In the genomic region with DNA sequence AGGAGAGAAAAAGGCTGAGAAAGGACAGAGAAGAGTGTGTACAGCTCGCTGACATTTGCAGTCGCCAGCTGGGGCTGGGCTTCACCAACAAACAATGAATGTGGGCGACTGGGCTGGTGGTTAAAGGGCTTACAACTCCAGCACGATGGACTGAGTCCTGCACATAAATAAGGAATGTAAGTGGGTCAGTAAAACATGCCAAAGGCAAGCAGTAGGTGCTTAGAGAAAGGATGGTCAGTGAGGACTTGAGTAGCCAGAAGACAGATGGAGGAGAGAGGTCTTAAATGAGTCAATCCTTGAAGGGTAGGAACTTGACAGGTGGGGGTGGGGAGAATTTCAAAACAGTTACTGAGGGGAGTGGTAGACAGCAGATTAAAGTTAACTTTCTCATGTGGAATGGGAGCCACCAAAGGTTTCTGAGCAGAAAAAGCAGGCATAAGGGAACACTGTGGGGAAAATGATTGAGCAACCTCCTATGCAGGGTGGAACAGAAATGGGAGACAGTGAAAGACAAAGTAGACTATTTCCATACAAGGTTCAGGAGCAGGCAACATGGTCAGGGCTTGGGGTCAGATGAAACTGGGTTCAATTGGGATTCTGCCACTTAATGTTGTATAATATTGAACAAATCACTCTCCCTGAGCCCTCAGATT, we compare ENCODE assay signal across 1 cellular context.
TF ChIP-seq lines count a peak whose summit lies in the region.

No MANE protein-coding gene starts in this region.

TF ChIP-seq in HepG2, 621 proteins besides CTCF, POLR2A, EP300 and RAD21:
- TF ChIP-seq TMF1 (CRISPR knock-in tag; IDR thresholded peaks at IDR 0.05; ENCODE audit: low read depth): no peak
- TF ChIP-seq PPARG (CRISPR knock-in tag; conservative IDR thresholded peaks at IDR 0.05): no peak
- no peak for TF ChIP-seq ZNF225 (CRISPR knock-in tag; IDR thresholded peaks at IDR 0.05)
- peak; percentile 63 for TF ChIP-seq CEBPG (CRISPR knock-in tag; IDR thresholded peaks at IDR 0.05)
